Comparison of ENCODE assay signal across 11 cellular contexts in genomic region chr19:47780215-47780551, GRCh38. TPM values are rescaled to one million over a fixed set of nuclear protein-coding genes. Genes with fewer than 3 reads are reported as not detected.
DNase-seq lines count a peak whose midpoint lies in the region; ATAC-seq, FAIRE-seq and TF ChIP-seq lines count a peak whose summit lies in the region.
"Had no signal": no experiment of that assay in that cellular context is flagged by ENCODE, and none has a peak within 500 bp of the region (broad histone marks: within the 10 kb centered on the region; RNA-seq: fewer than 3 reads in every experiment).

No MANE protein-coding gene starts in this region.

- peak overlapping the region; percentile 92 to 99 (median 96) for H3K4me3 Mint-ChIP-seq in CD4-positive, CD25-positive, alpha-beta regulatory T cell

- no peaks in the 10 kb centered on the region for H3K9me3 ChIP-seq in CD4-positive, CD25-positive, alpha-beta regulatory T cell (ENCODE audit: control insufficient read depth in 2 of 2, low read length in 2 of 2)
- H3K9me3 ChIP-seq in RWPE2 (ENCODE audit: severe bottlenecking) (no peaks in the 10 kb centered on the region), esophagus (ENCODE audit: control insufficient read depth in 2 of 2, insufficient read depth in 1 of 2, low read depth in 1 of 2, low read length in 1 of 2) (peaks cover 0 to 3% of the 10 kb centered on the region in 2 donors), parathyroid adenoma (ENCODE audit: control insufficient read depth, low read length) (no peaks in the 10 kb centered on the region)

- peaks cover 27% of the 10 kb centered on the region for H3K4me1 ChIP-seq in CD4-positive, CD25-positive, alpha-beta regulatory T cell (ENCODE audit: control insufficient read depth, insufficient read depth, low read length, poor library complexity, severe bottlenecking)
- H3K4me1 ChIP-seq in RWPE2 (ENCODE audit: insufficient read depth, poor library complexity, severe bottlenecking) (peaks cover 11% of the 10 kb centered on the region), esophagus (ENCODE audit: control insufficient read depth in 2 of 2, insufficient read depth in 2 of 2, low read length in 1 of 2) (peaks cover 5 to 15% of the 10 kb centered on the region in 2 donors), parathyroid adenoma (no peaks in the 10 kb centered on the region)

- peak overlapping the region; percentile 33 for H3K27ac ChIP-seq in CD4-positive, CD25-positive, alpha-beta regulatory T cell (ENCODE audit: insufficient read depth, low read length, poor library complexity, severe bottlenecking)
- H3K27ac ChIP-seq in RWPE2 (ENCODE audit: poor library complexity, severe bottlenecking): no peak overlapping the region
- peak overlapping the region; percentile 91 to 98 for H3K27ac ChIP-seq in esophagus (ENCODE audit: low read depth in 2 of 2, low read length in 1 of 2)
- no peak overlapping the region for H3K27ac ChIP-seq in parathyroid adenoma

- no peak for TF ChIP-seq POLR2A in GM12892 (IDR thresholded peaks at IDR 0.05; ENCODE audit: low read depth, low read length)

- DNase-seq in CD4-positive, CD25-positive, alpha-beta regulatory T cell: no peak
- DNase-seq in RWPE2 (ENCODE audit: low spot score) (no peak), dermis blood vessel endothelial cell (no peak), putamen (ENCODE audit: low spot score) (no peak), GM12892 (ENCODE audit: insufficient read length) (no peak)
- DNase-seq: activated CD8-positive, alpha-beta memory T cell treated with anti-CD3 and anti-CD28 coated beads, Interleukin-2, amount 50 U/mL, for 4 hours; NCI-H2171 treated with DMSO at 0.1 percent for 48 hours had no signal

- peaks cover 14% of the 10 kb centered on the region for H3K36me3 ChIP-seq in CD4-positive, CD25-positive, alpha-beta regulatory T cell (ENCODE audit: control insufficient read depth, insufficient read depth, low read length)
- H3K36me3 ChIP-seq in RWPE2 (ENCODE audit: low read depth) (peaks cover 36% of the 10 kb centered on the region), esophagus (ENCODE audit: control insufficient read depth in 2 of 2, insufficient read depth in 2 of 2, low read length in 1 of 2) (peaks cover 3 to 27% of the 10 kb centered on the region in 2 donors), parathyroid adenoma (ENCODE audit: control insufficient read depth, insufficient read depth, low read length) (no peaks in the 10 kb centered on the region)

- H3K27me3 ChIP-seq in CD4-positive, CD25-positive, alpha-beta regulatory T cell (ENCODE audit: control insufficient read depth, insufficient read depth, low read length): no peaks in the 10 kb centered on the region
- H3K27me3 ChIP-seq in RWPE2 (ENCODE audit: insufficient read depth, poor library complexity, severe bottlenecking): no peaks in the 10 kb centered on the region
- H3K27me3 ChIP-seq in esophagus (ENCODE audit: control insufficient read depth in 1 of 2, insufficient read depth in 2 of 2, low read length in 2 of 2): no peaks in the 10 kb centered on the region
- H3K27me3 ChIP-seq in parathyroid adenoma (ENCODE audit: control insufficient read depth, insufficient read depth, low read length): no peaks in the 10 kb centered on the region

- H2AFZ ChIP-seq in parathyroid adenoma: no peak overlapping the region

- no peaks in the 10 kb centered on the region for H3K79me2 ChIP-seq in parathyroid adenoma

- H3K27me3 Mint-ChIP-seq in CD4-positive, CD25-positive, alpha-beta regulatory T cell: peaks cover 4% of the 10 kb centered on the region

- peak overlapping the region; percentile 86 for H3K4me2 ChIP-seq in parathyroid adenoma (ENCODE audit: low read length)

- no peak for TF ChIP-seq CTCF in RWPE2 (IDR thresholded peaks at IDR 0.05; ENCODE audit: poor library complexity, severe bottlenecking)
- TF ChIP-seq CTCF in parathyroid adenoma (IDR thresholded peaks at IDR 0.05): no peak

- peak overlapping the region; percentile 90 to 97 (median 93) for H3K27ac Mint-ChIP-seq in CD4-positive, CD25-positive, alpha-beta regulatory T cell

- no peak overlapping the region for H3K9ac ChIP-seq in parathyroid adenoma

- no peaks in the 10 kb centered on the region for H3K9me3 Mint-ChIP-seq in CD4-positive, CD25-positive, alpha-beta regulatory T cell

- no peak overlapping the region for H3K4me3 ChIP-seq in CD4-positive, CD25-positive, alpha-beta regulatory T cell (ENCODE audit: low read depth, low read length)
- H3K4me3 ChIP-seq in RWPE2 (ENCODE audit: severe bottlenecking) (peak overlapping the region; percentile 69), esophagus (ENCODE audit: low read depth in 1 of 2, low read length in 2 of 2) (peak overlapping the region; percentile 80 to 92), parathyroid adenoma (ENCODE audit: low read depth, low read length) (peak overlapping the region; percentile 87)

- H3K36me3 Mint-ChIP-seq in CD4-positive, CD25-positive, alpha-beta regulatory T cell: peaks cover 24% of the 10 kb centered on the region

- no peak for FAIRE-seq in GM12892 (lab: Jason Lieb, UNC)

- H3K4me1 Mint-ChIP-seq in CD4-positive, CD25-positive, alpha-beta regulatory T cell: peaks cover 0 to 52% (median 21%) of the 10 kb centered on the region in 4 donors

- ATAC-seq in CD4-positive, CD25-positive, alpha-beta regulatory T cell (ENCODE audit: low read depth in 2 of 2): no peak
- ATAC-seq in RWPE2 (ENCODE audit: low read depth) (no peak), HG03520 (IDR thresholded peaks at IDR 0.05; ENCODE audit: unreplicated experiment) (no peak)

- 41 to 53% methylated on average over 9 of the region's 9 CpGs for WGBS in esophagus, 2 donors

RNA-seq across cellular contexts. Expression of gene SELENOW, which starts 1.7 kb away (rescaled TPM):
- 119 TPM for total RNA-seq in CD4-positive, CD25-positive, alpha-beta regulatory T cell
- polyA plus RNA-seq in CD4-positive, CD25-positive, alpha-beta regulatory T cell: 100 to 1,000 TPM; 345 to 422 (median 391) TPM
- 100 to 1,000 TPM; 212 to 257 TPM for polyA plus RNA-seq in esophagus
- total RNA-seq in dermis blood vessel endothelial cell: 210 and 226 TPM in 2 replicates
- polyA plus RNA-seq in GM12892 (2012; ENCODE audit: missing spikeins): 45.9 TPM

RNA-seq across cellular contexts. Expression of gene TPRX1, which starts 24.2 kb away (rescaled TPM):
- not detected for total RNA-seq in CD4-positive, CD25-positive, alpha-beta regulatory T cell
- polyA plus RNA-seq in CD4-positive, CD25-positive, alpha-beta regulatory T cell: not detected
- not detected for polyA plus RNA-seq in esophagus
- total RNA-seq in dermis blood vessel endothelial cell: not detected in 2 replicates
- polyA plus RNA-seq in GM12892 (2012; ENCODE audit: missing spikeins): not detected
- total RNA-seq: kidney epithelial cell had no signal

RNA-seq across cellular contexts. Expression of gene NOP53, which starts 34.8 kb away (rescaled TPM):
- 701 TPM for total RNA-seq in CD4-positive, CD25-positive, alpha-beta regulatory T cell
- 100 to 1,000 TPM; 168 to 353 (median 217) TPM for polyA plus RNA-seq in CD4-positive, CD25-positive, alpha-beta regulatory T cell
- polyA plus RNA-seq in esophagus: 100 to 1,000 TPM; 245 to 253 TPM
- 68.3 and 105 TPM in 2 replicates for total RNA-seq in dermis blood vessel endothelial cell
- polyA plus RNA-seq in GM12892 (2012; ENCODE audit: missing spikeins): 326 TPM

RNA-seq across cellular contexts. Expression of gene CRX, which starts 41.6 kb away (rescaled TPM):
- not detected for total RNA-seq in CD4-positive, CD25-positive, alpha-beta regulatory T cell
- polyA plus RNA-seq in CD4-positive, CD25-positive, alpha-beta regulatory T cell: not detected
- polyA plus RNA-seq in esophagus: not detected
- not detected in 2 replicates for total RNA-seq in dermis blood vessel endothelial cell
- not detected for polyA plus RNA-seq in GM12892 (2012; ENCODE audit: missing spikeins)
- total RNA-seq: kidney epithelial cell had no signal

Comparison
In these comparisons a context has a peak if more than half of its experiments do, and no peak if none do; other contexts are left out.
1. H3K27ac ChIP-seq: peak in CD4-positive, CD25-positive, alpha-beta regulatory T cell (single experiment) and esophagus (2 of 2); none in RWPE2 (single experiment) and parathyroid adenoma (single experiment).